Comparison of ENCODE assay signal across 10 cellular contexts in genomic region chr2:219457784-219458369, GRCh38. TPM values are rescaled to one million over a fixed set of nuclear protein-coding genes. Genes with fewer than 3 reads are reported as not detected.
DNase-seq lines count a peak whose midpoint lies in the region; ATAC-seq and TF ChIP-seq lines count a peak whose summit lies in the region.
"Had no signal": no experiment of that assay in that cellular context is flagged by ENCODE, and none has a peak within 500 bp of the region (broad histone marks: within the 10 kb centered on the region; RNA-seq: fewer than 3 reads in every experiment).

No MANE protein-coding gene starts in this region.

- H4K8ac ChIP-seq in trophoblast cell (ENCODE audit: low read depth, low read length), result no peak overlapping the region

- no peak overlapping the region for H3K27ac Mint-ChIP-seq in activated T-helper 17 cell treated with anti-CD3 and anti-CD28 coated beads, Interleukin-2, amount 50 U/mL, for 72 hours

- peaks cover 0 to 9% of the 10 kb centered on the region in 2 experiments; a peak in 2 of 3 replicates for H3K36me3 ChIP-seq in HEK293 (ENCODE audit: control insufficient read depth in 2 of 2, insufficient read depth in 1 of 2, low read length in 2 of 2)
- H3K36me3 ChIP-seq in trophoblast cell (ENCODE audit: control insufficient read depth in 1 of 2, insufficient read depth in 2 of 2, low read length in 2 of 2), result peaks cover 2 to 4% of the 10 kb centered on the region in 2 experiments

- ATAC-seq in activated T-helper 17 cell treated with anti-CD3 and anti-CD28 coated beads, Interleukin-2, amount 50 U/mL, for 72 hours (replicated peaks), result peak; percentile 74
- no peak for ATAC-seq in GM18502 (IDR thresholded peaks at IDR 0.05; ENCODE audit: poor library complexity, unreplicated experiment)

- POLR2A ChIA-PET in HEK293 (lab: Yijun Ruan, JAX), result interaction anchor here (0.7 kb wide), 1 partner anchor 36 kb away, joined by 6 read pairs; no protein-coding TSS in a partner anchor

- H3K23ac ChIP-seq in trophoblast cell (ENCODE audit: low read length), result no peak overlapping the region

- H3K9me3 ChIP-seq in HEK293 (ENCODE audit: control insufficient read depth, insufficient read depth, low read depth, low read length) (no peaks in the 10 kb centered on the region), trophoblast cell (ENCODE audit: insufficient read depth, low read depth, low read length) (no peaks in the 10 kb centered on the region)

- H3K4me3 Mint-ChIP-seq in activated T-helper 17 cell treated with anti-CD3 and anti-CD28 coated beads, Interleukin-2, amount 50 U/mL, for 72 hours, result no peak overlapping the region

- H3K27me3 ChIP-seq in trophoblast cell (ENCODE audit: insufficient read depth, low read length), result no peaks in the 10 kb centered on the region

- no peaks in the 10 kb centered on the region for H3K9me3 Mint-ChIP-seq in activated T-helper 17 cell treated with anti-CD3 and anti-CD28 coated beads, Interleukin-2, amount 50 U/mL, for 72 hours

- no peak overlapping the region for H2BK120ac ChIP-seq in trophoblast cell (ENCODE audit: insufficient read depth, low read length, poor library complexity)

- no peak overlapping the region for H2AFZ ChIP-seq in trophoblast cell (ENCODE audit: insufficient read depth, low read length, poor library complexity)

- H4K12ac ChIP-seq in trophoblast cell (ENCODE audit: low read depth, low read length), result no peak overlapping the region

- H3K27me3 Mint-ChIP-seq in activated T-helper 17 cell treated with anti-CD3 and anti-CD28 coated beads, Interleukin-2, amount 50 U/mL, for 72 hours, result no peaks in the 10 kb centered on the region

- no peak overlapping the region for H2BK12ac ChIP-seq in trophoblast cell (ENCODE audit: low read length)

- H3K27ac ChIP-seq in HEK293 (ENCODE audit: extremely low read depth, low read depth, low read length), result no peak overlapping the region
- H3K27ac ChIP-seq in trophoblast cell (ENCODE audit: low read depth, low read length), result no peak overlapping the region

- H2AK5ac ChIP-seq in trophoblast cell (ENCODE audit: low read length), result peak overlapping the region; percentile 15

- 0 out of 2 replicates have a peak, but pooled peaks have one; percentile 19 for TF ChIP-seq CTCF in HEK293 (tag by site-specific recombination; IDR thresholded peaks at IDR 0.05)

- H3K36me3 Mint-ChIP-seq in activated T-helper 17 cell treated with anti-CD3 and anti-CD28 coated beads, Interleukin-2, amount 50 U/mL, for 72 hours (ENCODE audit: low read depth), result no peaks in the 10 kb centered on the region

- peak overlapping the region; percentile 32 for H4K91ac ChIP-seq in trophoblast cell (ENCODE audit: low read depth, low read length)

- H2BK5ac ChIP-seq in trophoblast cell (ENCODE audit: low read depth, low read length, poor library complexity), result no peak overlapping the region

- CTCF ChIA-PET in HEK293 (lab: Yijun Ruan, JAX), result interaction anchor here (0.6 to 3.1 kb wide), 14 partner anchors 11 to 1228 kb away, joined by 3 to 30 read pairs (median 6); a partner anchor contains a TSS

- no CpG with 5 or more reads among the region's 5 CpGs for WGBS in trophoblast cell (ENCODE audit: extremely low coverage, insufficient coverage, insufficient read length)

- H3K4me1 ChIP-seq in HEK293 (ENCODE audit: control insufficient read depth, insufficient read depth, low read length) (peaks cover 2% of the 10 kb centered on the region; the same call in 1 of the 2 replicates), trophoblast cell (ENCODE audit: control insufficient read depth in 1 of 2, insufficient read depth in 2 of 2, low read length in 2 of 2) (peaks cover 37 to 44% of the 10 kb centered on the region in 2 experiments)

- H3K4ac ChIP-seq in trophoblast cell (ENCODE audit: low read depth, low read length), result no peak overlapping the region

- peaks cover 28% of the 10 kb centered on the region for H3K79me1 ChIP-seq in trophoblast cell (ENCODE audit: low read length)

- no peak overlapping the region for H3K4me2 ChIP-seq in trophoblast cell (ENCODE audit: low read length)

- peak overlapping the region; percentile 39 for H3K14ac ChIP-seq in trophoblast cell (ENCODE audit: low read length)

- H3K18ac ChIP-seq in trophoblast cell (ENCODE audit: low read length), result no peak overlapping the region

- H3K79me2 ChIP-seq in trophoblast cell (ENCODE audit: control insufficient read depth, insufficient read depth, low read length, poor library complexity), result no peaks in the 10 kb centered on the region

- DNase-seq in DMS53 (lab: John Stamatoyannopoulos, UW) (peak; percentile 48), DMS53 treated with DMSO at 0.1 percent for 48 hours (lab: John Stamatoyannopoulos, UW; ENCODE audit: unreplicated experiment) (no peak), trophoblast cell (no peak), T1000 (lab: John Stamatoyannopoulos, UW) (no peak), 8988T (no peak)
- DNase-seq: NCI-H146 had no signal

- H3K9ac ChIP-seq in trophoblast cell (ENCODE audit: low read length), result no peak overlapping the region

- H3K4me3 ChIP-seq in HEK293 (ENCODE audit: low read depth, low read length) (no peak overlapping the region), trophoblast cell (ENCODE audit: low read depth, low read length) (no peak overlapping the region)

- H3K4me1 Mint-ChIP-seq in activated T-helper 17 cell treated with anti-CD3 and anti-CD28 coated beads, Interleukin-2, amount 50 U/mL, for 72 hours, result peaks cover 3% of the 10 kb centered on the region

TF ChIP-seq in HEK293, 187 proteins besides CTCF, POLR2A, EP300 and RAD21:
- TF ChIP-seq HOXC10 (CRISPR knock-in tag; IDR thresholded peaks at IDR 0.05) (no peak), EGR2 (tag by site-specific recombination; IDR thresholded peaks at IDR 0.05; ENCODE audit: low read depth) (peak; percentile 51; the same call in 1 of the 2 replicates), PRDM1 (tag by site-specific recombination; IDR thresholded peaks at IDR 0.05) (peak; percentile 46; the same call in 1 of the 2 replicates), ZFHX2 (tag by site-specific recombination; conservative IDR thresholded peaks at IDR 0.05) (peak; percentile 54)

RNA-seq across cellular contexts. Expression of gene SPEG, which starts 23.2 kb away (rescaled TPM):
- 1 to 10 TPM in 1 of 2 donors, under 1 TPM in 1; 0.79 to 1.7 TPM for total RNA-seq in activated T-helper 17 cell treated with anti-CD3 and anti-CD28 coated beads, Interleukin-2, amount 50 U/mL, for 72 hours
- polyA plus RNA-seq in trophoblast cell (2013), result 28.0 and 28.6 TPM in 2 replicates

RNA-seq across cellular contexts. Expression of gene DES, which starts 39.7 kb away (rescaled TPM):
- not detected for total RNA-seq in activated T-helper 17 cell treated with anti-CD3 and anti-CD28 coated beads, Interleukin-2, amount 50 U/mL, for 72 hours
- 0.05 and 0.06 TPM in 2 replicates for polyA plus RNA-seq in trophoblast cell (2013)
- total RNA-seq: A673 had no signal

RNA-seq across cellular contexts. Expression of gene GMPPA, which starts 40.8 kb away (rescaled TPM):
- total RNA-seq in activated T-helper 17 cell treated with anti-CD3 and anti-CD28 coated beads, Interleukin-2, amount 50 U/mL, for 72 hours, result 10 to 100 TPM; 31.7 to 36.3 TPM
- polyA plus RNA-seq in trophoblast cell (2013), result 55.1 and 55.5 TPM in 2 replicates

RNA-seq across cellular contexts. Expression of gene ASIC4, which starts 56.4 kb away (rescaled TPM):
- under 1 TPM in 1 of 2 donors, not detected in 1; 0.56 TPM for total RNA-seq in activated T-helper 17 cell treated with anti-CD3 and anti-CD28 coated beads, Interleukin-2, amount 50 U/mL, for 72 hours
- polyA plus RNA-seq in trophoblast cell (2013), result 0.22 and 0.23 TPM in 2 replicates
